In the genomic region with DNA sequence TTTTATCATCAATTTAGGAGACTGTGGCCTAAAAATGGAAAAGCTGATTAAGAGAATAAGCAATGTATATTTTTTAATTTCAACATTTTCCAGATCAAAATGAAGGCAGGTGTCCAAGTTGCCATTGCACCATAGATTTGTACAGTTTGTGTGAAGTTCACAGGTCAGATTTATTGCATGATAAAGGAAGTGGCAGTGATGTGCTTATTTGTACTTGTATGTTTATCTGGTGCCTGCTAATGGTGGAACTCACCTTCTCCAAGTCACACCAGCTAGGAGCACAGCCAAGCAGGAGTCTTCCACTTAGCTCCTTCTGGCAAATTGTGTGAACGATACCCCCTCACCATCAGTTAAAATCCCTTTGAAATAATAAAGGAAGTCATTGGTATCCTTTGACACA, we compare ENCODE assay signal across 25 cellular contexts. TPM values are rescaled to one million over a fixed set of nuclear protein-coding genes. Genes with fewer than 3 reads are reported as not detected.
DNase-seq lines count a peak whose midpoint lies in the region; ATAC-seq, FAIRE-seq and TF ChIP-seq lines count a peak whose summit lies in the region.
"Had no signal": no experiment of that assay in that cellular context is flagged by ENCODE, and none has a peak within 500 bp of the region (broad histone marks: within the 10 kb centered on the region; RNA-seq: fewer than 3 reads in every experiment).

No MANE protein-coding gene starts in this region.

- no peak overlapping the region for H3K4ac ChIP-seq in H1 (replicated peaks; ENCODE audit: insufficient read length, low read depth, low read length)

- CTCF ChIA-PET in H1 (lab: Charles Lee; ENCODE audit: partially characterized antibody): interaction anchor here (2.0 kb wide), 1 partner anchor 47 kb away, joined by 9 read pairs; no protein-coding TSS in a partner anchor

- no peak overlapping the region for H3K18ac ChIP-seq in H1 (ENCODE audit: extremely low read depth, low read length)

- 70% methylated on average over 1 of the region's 1 CpG; no CpG with 5 or more reads in 1 of the 2 experiments for WGBS in H1 (ENCODE audit: extremely low coverage in 1 of 2, insufficient coverage in 1 of 2, insufficient read length in 1 of 2, insufficient replicate concordance in 2 of 2, low coverage in 1 of 2, low lambda C conversion rate in 2 of 2, missing lambda C conversion rate in 1 of 2), 2 experiments
- 86% methylated on average over 1 of the region's 1 CpG for WGBS in right lobe of liver (ENCODE audit: insufficient coverage, low coverage, low lambda C conversion rate, missing lambda C conversion rate)

- no peak overlapping the region for H3K23ac ChIP-seq in H1 (ENCODE audit: insufficient read length)

- DNase-seq in GM20000 (ENCODE audit: low spot score) (peak; percentile 4), LNCaP clone FGC (ENCODE audit: low read depth) (peak; percentile 82), H1 (ENCODE audit: low read depth in 1 of 2, low spot score in 2 of 2) (no peak), right lobe of liver (no peak), NCI-H2029 treated with DMSO at 0.1 percent for 48 hours (lab: John Stamatoyannopoulos, UW) (no peak), tibial artery (no peak), NCI-H2107 treated with DMSO at 0.1 percent for 48 hours (lab: John Stamatoyannopoulos, UW; ENCODE audit: unreplicated experiment) (no peak)
- DNase-seq: 8988T; ACHN; AML-193; BE2C; CD4-positive, alpha-beta T cell; CD8-positive, alpha-beta memory T cell; DMS 273 treated with DMSO at 0.1 percent for 48 hours; DMS79; EL; GDM1; H9 had no signal

- H3K9me3 ChIP-seq in H1 (ENCODE audit: insufficient read depth in 2 of 2, low read depth in 1 of 2, low read length in 1 of 2) (peaks cover 0 to 18% of the 10 kb centered on the region in 2 experiments; a peak in 3 of 4 replicates), right lobe of liver (no peaks in the 10 kb centered on the region), tibial artery (no peaks in the 10 kb centered on the region)
- H3K9me3 ChIP-seq: A549, BE2C had no signal

- no peak overlapping the region; the same call in 1 of the 2 replicates for H2BK12ac ChIP-seq in H1 (ENCODE audit: low read depth, low read length)

- no peak overlapping the region for H4K8ac ChIP-seq in H1 (ENCODE audit: extremely low read depth, insufficient read depth, low read length)

- H3K4me3 ChIP-seq in LNCaP clone FGC (ENCODE audit: low read depth, low read length) (no peak overlapping the region), H1 (ENCODE audit: extremely low read depth in 1 of 4, insufficient read depth in 2 of 4, low read depth in 3 of 4, low read length in 4 of 4) (no peak overlapping the region), right lobe of liver (no peak overlapping the region), tibial artery (no peak overlapping the region)
- H3K4me3 ChIP-seq: A549; BLaER1 treated with 17β-estradiol and CSF1 and Interleukin-3, amounts not matched to agents 10 nM and 100 nM; GM12878 had no signal

- POLR2A ChIA-PET in H1 (lab: Charles Lee; ENCODE audit: partially characterized antibody): no interaction called here

- peaks cover 0 to 11% (median 3%) of the 10 kb centered on the region in 4 experiments; a peak in 4 of 7 replicates for H3K4me1 ChIP-seq in H1 (replicated peaks in 1 of 4; ENCODE audit: control insufficient read depth in 3 of 4, insufficient read depth in 4 of 4, low read length in 3 of 4)
- H3K4me1 ChIP-seq in right lobe of liver: no peaks in the 10 kb centered on the region
- H3K4me1 ChIP-seq in tibial artery: no peaks in the 10 kb centered on the region
- H3K4me1 ChIP-seq: A549; BE2C; BLaER1 treated with 17β-estradiol and CSF1 and Interleukin-3, amounts not matched to agents 10 nM and 100 nM had no signal

- no peaks in the 10 kb centered on the region for H3K79me2 ChIP-seq in H1 (ENCODE audit: control insufficient read depth in 1 of 2, insufficient read depth in 2 of 2, low read length in 2 of 2)

- peak in 3 of 4 donors; percentile 53 to 75 (median 58) for ATAC-seq in right lobe of liver
- ATAC-seq in HG02763 (IDR thresholded peaks at IDR 0.05; ENCODE audit: unreplicated experiment): no peak
- ATAC-seq: A549, GM12878, HCT116 had no signal

- H3K36me3 ChIP-seq in H1 (ENCODE audit: control insufficient read depth in 2 of 4, insufficient read depth in 4 of 4, low read length in 3 of 4): no peaks in the 10 kb centered on the region
- H3K36me3 ChIP-seq in right lobe of liver: no peaks in the 10 kb centered on the region
- no peaks in the 10 kb centered on the region for H3K36me3 ChIP-seq in tibial artery
- H3K36me3 ChIP-seq: BE2C; BLaER1 treated with 17β-estradiol and CSF1 and Interleukin-3, amounts not matched to agents 10 nM and 100 nM had no signal

- TF ChIP-seq POLR2A in H1 (IDR thresholded peaks at IDR 0.05; ENCODE audit: control extremely low read depth in 1 of 2, low read depth in 2 of 2, low read length in 2 of 2): no peak
- TF ChIP-seq POLR2A in right lobe of liver (IDR thresholded peaks at IDR 0.05): no peak

- H4K20me1 ChIP-seq in H1 (replicated peaks in 1 of 2; ENCODE audit: control insufficient read depth in 1 of 2, insufficient read depth in 2 of 2, low read length in 2 of 2): no peaks in the 10 kb centered on the region
- H4K20me1 ChIP-seq: BLaER1 treated with 17β-estradiol and CSF1 and Interleukin-3, amounts not matched to agents 10 nM and 100 nM had no signal

- H3K27me3 ChIP-seq in H1 (replicated peaks in 1 of 4; ENCODE audit: control insufficient read depth in 3 of 4, extremely low read depth in 1 of 4, insufficient read depth in 3 of 4, low read length in 3 of 4) (no peaks in the 10 kb centered on the region; a peak in 1 of 7 replicates), right lobe of liver (no peaks in the 10 kb centered on the region), tibial artery (no peaks in the 10 kb centered on the region)
- H3K27me3 ChIP-seq: BE2C; BLaER1 treated with 17β-estradiol and CSF1 and Interleukin-3, amounts not matched to agents 10 nM and 100 nM had no signal

- TF ChIP-seq EP300 in H1 (IDR thresholded peaks at IDR 0.05; ENCODE audit: borderline replicate concordance in 1 of 2, low read depth in 2 of 2, low read length in 2 of 2): no peak

- no peak overlapping the region for H2BK120ac ChIP-seq in H1 (replicated peaks; ENCODE audit: low read depth, low read length)

- no peak overlapping the region for H3K9ac ChIP-seq in H1 (replicated peaks in 1 of 4; ENCODE audit: extremely low read depth in 1 of 4, low read depth in 3 of 4, low read length in 3 of 4)
- H3K9ac ChIP-seq: BLaER1 treated with 17β-estradiol and CSF1 and Interleukin-3, amounts not matched to agents 10 nM and 100 nM had no signal

- H2AK5ac ChIP-seq in H1 (ENCODE audit: low read depth, low read length): no peak overlapping the region

- H2BK5ac ChIP-seq in H1 (ENCODE audit: low read depth, low read length): no peak overlapping the region

- H4K5ac ChIP-seq in H1 (ENCODE audit: insufficient read length, low read depth, low read length): no peak overlapping the region

- H4K91ac ChIP-seq in H1 (replicated peaks; ENCODE audit: insufficient read length, low read length): peak overlapping the region; percentile 7

- intact Hi-C loops in right lobe of liver (cut with DNase I) (no loop called here), tibial artery (cut with DNase I; ENCODE audit: low total_unique reads) (no loop called here)

- TF ChIP-seq CTCF in GM20000 (IDR thresholded peaks at IDR 0.05; ENCODE audit: extremely low read depth, missing control alignments) (no peak), LNCaP clone FGC (IDR thresholded peaks at IDR 0.05; ENCODE audit: control insufficient read depth, extremely low read depth, insufficient read depth) (no peak), H1 (IDR thresholded peaks at IDR 0.05; ENCODE audit: control extremely low read depth in 1 of 3, insufficient read depth in 1 of 3, low read depth in 1 of 3, low read length in 3 of 3) (no peak), right lobe of liver (IDR thresholded peaks at IDR 0.05) (no peak), tibial artery (IDR thresholded peaks at IDR 0.05) (no peak)

- no peak overlapping the region for H2BK15ac ChIP-seq in H1 (ENCODE audit: low read length)

- H3K14ac ChIP-seq in H1 (ENCODE audit: insufficient read length): no peak overlapping the region

- H3K23me2 ChIP-seq in H1 (ENCODE audit: low read depth, low read length): no peaks in the 10 kb centered on the region

- FAIRE-seq in H1 (lab: Jason Lieb, UNC): no peak
- FAIRE-seq: A549, D721Med, GM12878, GM19239 had no signal

- no peak overlapping the region for H2BK20ac ChIP-seq in H1 (ENCODE audit: low read length)

- no peak overlapping the region for H3K56ac ChIP-seq in H1 (replicated peaks; ENCODE audit: insufficient read length, low read depth, low read length)

- no peak for TF ChIP-seq RAD21 in H1 (IDR thresholded peaks at IDR 0.05 in 1 of 2, conservative IDR thresholded peaks at IDR 0.05 in 1 of 2; ENCODE audit: low read depth in 2 of 2, low read length in 2 of 2)

- H3K27ac ChIP-seq in H1 (ENCODE audit: low read depth, low read length) (no peak overlapping the region), right lobe of liver (no peak overlapping the region), tibial artery (no peak overlapping the region)
- H3K27ac ChIP-seq: A549; BLaER1 treated with 17β-estradiol and CSF1 and Interleukin-3, amounts not matched to agents 10 nM and 100 nM had no signal

- H3K79me1 ChIP-seq in H1 (ENCODE audit: low read depth, low read length): no peaks in the 10 kb centered on the region

- peak overlapping the region; percentile 48; the same call in 1 of the 2 replicates for H2AFZ ChIP-seq in H1 (ENCODE audit: low read length)

- no peak overlapping the region for H3K4me2 ChIP-seq in H1 (ENCODE audit: insufficient read depth in 1 of 2, low read depth in 2 of 2, low read length in 2 of 2)
- H3K4me2 ChIP-seq: A549; BLaER1 treated with 17β-estradiol and CSF1 and Interleukin-3, amounts not matched to agents 10 nM and 100 nM had no signal

TF ChIP-seq in H1, 55 proteins besides CTCF, POLR2A, EP300 and RAD21 (continues in another document):
- TF ChIP-seq KDM4A (IDR thresholded peaks at IDR 0.05; ENCODE audit: low read depth, low read length, severe bottlenecking) (no peak), CHD1 (IDR thresholded peaks at IDR 0.05; ENCODE audit: low read depth, low read length) (no peak), SP1 (IDR thresholded peaks at IDR 0.05; ENCODE audit: low read depth, low read length) (no peak), NRF1 (IDR thresholded peaks at IDR 0.05; ENCODE audit: low read depth, low read length) (no peak), SAP30 (IDR thresholded peaks at IDR 0.05; ENCODE audit: insufficient read depth, insufficient replicate concordance, low read length) (no peak)

RNA-seq across cellular contexts. Expression of a gene that starts 37.8 kb away (rescaled TPM):
- 0.06 and 0.27 TPM in 2 replicates for total RNA-seq in H1 (2021; fragmentation: NEBNext Ultra II Directional; extraction: Animal tissue kit (Norgen Biotek cat#: 25700))
- polyA plus RNA-seq in H1 (2011; rRNA removed): 0.02 and 0.05 TPM in 2 replicates
- polyA plus RNA-seq in H1 (2011; cell fraction: cytosol; rRNA removed): 0.06 TPM
- 0.01 TPM for polyA plus RNA-seq in H1 (2011; cell fraction: nucleus; rRNA removed)
- polyA plus RNA-seq in H1 (2012, experiment 1 of 2): 0.04 to 0.08 TPM (median 0.06 TPM) in 4 replicates
- not detected for polyA plus RNA-seq in H1 (2012, experiment 2 of 2)
- 0.14 TPM for polyA plus RNA-seq in H1 (2013, experiment 1 of 2)
- polyA plus RNA-seq in H1 (2013, experiment 2 of 2): 0.15 TPM
- polyA minus RNA-seq in H1 (2011; rRNA and poly(A)+ RNA removed): 0.13 and 0.27 TPM in 2 replicates
- polyA minus RNA-seq in H1 (2011; cell fraction: cytosol; rRNA and poly(A)+ RNA removed): 0.22 TPM
- 0.50 TPM for polyA minus RNA-seq in H1 (2011; cell fraction: nucleus; rRNA and poly(A)+ RNA removed)
- under 1 TPM in 5 of 6 experiments, not detected in 1; 0.02 to 0.15 (median 0.12) TPM for total RNA-seq in right lobe of liver

Comparison
In these comparisons a context has a peak if more than half of its experiments do, and no peak if none do; other contexts are left out.
1. DNase-seq: peak in GM20000 (single experiment) and LNCaP clone FGC (single experiment); none in H1 (0 of 2), right lobe of liver (0 of 3), NCI-H2029 treated with DMSO at 0.1 percent for 48 hours (single experiment), tibial artery (0 of 2) and NCI-H2107 treated with DMSO at 0.1 percent for 48 hours (single experiment).